In genomic region chr15:98111806-98112205, GRCh38 we compare ENCODE assay signal across 22 cellular contexts.
DNase-seq lines count a peak whose midpoint lies in the region; ATAC-seq and TF ChIP-seq lines count a peak whose summit lies in the region.
"Had no signal": no experiment of that assay in that cellular context is flagged by ENCODE, and none has a peak within 500 bp of the region (broad histone marks: within the 10 kb centered on the region; RNA-seq: fewer than 3 reads in every experiment).

No MANE protein-coding gene starts in this region.

- H3K36me3 ChIP-seq in mammary epithelial cell (ENCODE audit: insufficient read depth, low read length), result no peaks in the 10 kb centered on the region
- no peaks in the 10 kb centered on the region for H3K36me3 ChIP-seq in breast epithelium
- H3K36me3 ChIP-seq in Loucy (ENCODE audit: insufficient read depth, low read length), result no peaks in the 10 kb centered on the region
- H3K36me3 ChIP-seq in GM23338 (ENCODE audit: insufficient read depth), result no peaks in the 10 kb centered on the region
- H3K36me3 ChIP-seq: BE2C had no signal

- H3K4me2 ChIP-seq in mammary epithelial cell (ENCODE audit: insufficient read depth, low read depth, low read length) (no peak overlapping the region), Loucy (ENCODE audit: low read depth, low read length, poor library complexity, severe bottlenecking) (no peak overlapping the region), GM23338 (no peak overlapping the region)
- H3K4me2 ChIP-seq: A549; BLaER1 treated with 17β-estradiol and CSF1 and Interleukin-3, amounts not matched to agents 10 nM and 100 nM had no signal

- BruUV-seq in mammary epithelial cell (replicated peaks; lab: Mats Ljungman, UMichigan), result no TSS peak

- no peaks in the 10 kb centered on the region for H3K36me3 Mint-ChIP-seq in GM23338 (ENCODE audit: low read depth)
- H3K36me3 Mint-ChIP-seq: CD14-positive monocyte; CD8-positive, alpha-beta memory T cell had no signal

- intact Hi-C loops in mammary epithelial cell (cut with micrococcal nuclease), result no loop called here
- intact Hi-C loops in breast epithelium (cut with DNase I; ENCODE audit: low total_unique reads), result no loop called here

- no peak overlapping the region for H3K4me3 ChIP-seq in mammary epithelial cell (replicated peaks in 1 of 3; ENCODE audit: insufficient read depth in 1 of 3, low read depth in 2 of 3, low read length in 3 of 3)
- H3K4me3 ChIP-seq in breast epithelium, result no peak overlapping the region
- no peak overlapping the region for H3K4me3 ChIP-seq in Loucy (ENCODE audit: low read length, poor library complexity, severe bottlenecking)
- no peak overlapping the region for H3K4me3 ChIP-seq in GM23338
- H3K4me3 ChIP-seq: A549; BLaER1 treated with 17β-estradiol and CSF1 and Interleukin-3, amounts not matched to agents 10 nM and 100 nM; GM23248 had no signal

- H3K4me1 ChIP-seq in mammary epithelial cell (ENCODE audit: insufficient read depth, low read length) (no peaks in the 10 kb centered on the region), breast epithelium (no peaks in the 10 kb centered on the region), Loucy (ENCODE audit: insufficient read depth, low read length, poor library complexity, severe bottlenecking) (no peaks in the 10 kb centered on the region), GM23338 (ENCODE audit: insufficient read depth) (no peaks in the 10 kb centered on the region)
- H3K4me1 ChIP-seq: A549; BE2C; BLaER1 treated with 17β-estradiol and CSF1 and Interleukin-3, amounts not matched to agents 10 nM and 100 nM had no signal

- H3K9ac ChIP-seq in mammary epithelial cell (ENCODE audit: insufficient read depth, low read length) (no peak overlapping the region), Loucy (ENCODE audit: low read depth, low read length, poor library complexity, severe bottlenecking) (no peak overlapping the region)
- H3K9ac ChIP-seq: BLaER1 treated with 17β-estradiol and CSF1 and Interleukin-3, amounts not matched to agents 10 nM and 100 nM; GM23248 had no signal

- H3K27me3 Mint-ChIP-seq in GM23338 (ENCODE audit: insufficient read depth, low read depth, poor library complexity), result peaks cover 2% of the 10 kb centered on the region
- H3K27me3 Mint-ChIP-seq: CD4-positive, alpha-beta T cell had no signal

- no peaks in the 10 kb centered on the region for H4K20me1 ChIP-seq in mammary epithelial cell (ENCODE audit: insufficient read depth, low read length)
- no peaks in the 10 kb centered on the region for H4K20me1 ChIP-seq in Loucy (ENCODE audit: insufficient read depth, low read length, poor library complexity, severe bottlenecking)
- H4K20me1 ChIP-seq in GM23338 (replicated peaks; ENCODE audit: insufficient read depth), result no peaks in the 10 kb centered on the region
- H4K20me1 ChIP-seq: BLaER1 treated with 17β-estradiol and CSF1 and Interleukin-3, amounts not matched to agents 10 nM and 100 nM had no signal

- H3K27ac Mint-ChIP-seq in GM23338, result no peak overlapping the region
- H3K27ac Mint-ChIP-seq: CD14-positive monocyte; CD4-positive, alpha-beta T cell; CD8-positive, alpha-beta memory T cell had no signal

- H3K27me3 ChIP-seq in mammary epithelial cell (ENCODE audit: insufficient read depth, low read length) (no peaks in the 10 kb centered on the region), breast epithelium (peaks cover 0 to 3% of the 10 kb centered on the region in 2 donors), Loucy (ENCODE audit: insufficient read depth, low read length, poor library complexity, severe bottlenecking) (no peaks in the 10 kb centered on the region), GM23338 (ENCODE audit: insufficient read depth) (no peaks in the 10 kb centered on the region)
- H3K27me3 ChIP-seq: BE2C; BLaER1 treated with 17β-estradiol and CSF1 and Interleukin-3, amounts not matched to agents 10 nM and 100 nM had no signal

- TF ChIP-seq CTCF in mammary epithelial cell (conservative IDR thresholded peaks at IDR 0.05 in 1 of 2, IDR thresholded peaks at IDR 0.05 in 1 of 2; ENCODE audit: extremely low read depth in 1 of 2, insufficient read depth in 1 of 2, low read depth in 1 of 2, low read length in 2 of 2) (no peak), breast epithelium (IDR thresholded peaks at IDR 0.05) (no peak), Loucy (conservative IDR thresholded peaks at IDR 0.05; ENCODE audit: low read length) (no peak), GM23338 (conservative IDR thresholded peaks at IDR 0.05; ENCODE audit: low read depth in 2 of 2) (no peak)

- no peak overlapping the region for H3K4me3 Mint-ChIP-seq in GM23338
- H3K4me3 Mint-ChIP-seq: CD14-positive monocyte; CD4-positive, alpha-beta T cell; CD8-positive, alpha-beta memory T cell; H9 had no signal

- H3K9me3 Mint-ChIP-seq in GM23338, result peaks cover 4% of the 10 kb centered on the region; the same call in 1 of the 3 replicates
- H3K9me3 Mint-ChIP-seq: CD4-positive, alpha-beta T cell had no signal

- H3K79me2 ChIP-seq in mammary epithelial cell (ENCODE audit: insufficient read depth, low read length), result no peaks in the 10 kb centered on the region
- no peaks in the 10 kb centered on the region for H3K79me2 ChIP-seq in Loucy (ENCODE audit: insufficient read depth, low read length)
- no peaks in the 10 kb centered on the region for H3K79me2 ChIP-seq in GM23338 (replicated peaks; ENCODE audit: insufficient read depth)

- in situ Hi-C loops in mammary epithelial cell (cut with MboI; ENCODE audit: low sequenced_read_pairs in 2 of 2), result no loop called here

- no peaks in the 10 kb centered on the region for H3K9me2 ChIP-seq in Loucy (replicated peaks; ENCODE audit: low read depth, low read length)
- H3K9me2 ChIP-seq in GM23338 (ENCODE audit: insufficient read depth), result 0 out of 2 replicates have a peak, but pooled peaks cover 9% of the 10 kb centered on the region

- H3K27ac ChIP-seq in mammary epithelial cell (ENCODE audit: insufficient read depth, low read depth, low read length) (no peak overlapping the region), breast epithelium (no peak overlapping the region), GM23338 (ENCODE audit: low read depth) (no peak overlapping the region)
- H3K27ac ChIP-seq: A549; BLaER1 treated with 17β-estradiol and CSF1 and Interleukin-3, amounts not matched to agents 10 nM and 100 nM; GM23248 had no signal

- no peak for TF ChIP-seq POLR2A in breast epithelium (IDR thresholded peaks at IDR 0.05)

- no peak for ATAC-seq in GM23338
- ATAC-seq: A549, HCT116 had no signal

- CTCF ChIA-PET in mammary epithelial cell (lab: Charles Lee; ENCODE audit: low non-redundant PET), result no interaction called here

- WGBS in mammary epithelial cell (ENCODE audit: low coverage, missing lambda C conversion rate), result 90% methylated on average over 3 of the region's 3 CpGs

- H2AFZ ChIP-seq in mammary epithelial cell (ENCODE audit: low read depth, low read length), result peak overlapping the region; percentile 4
- peak overlapping the region; percentile 16; the same call in 1 of the 2 replicates for H2AFZ ChIP-seq in Loucy (ENCODE audit: low read length)
- no peak overlapping the region for H2AFZ ChIP-seq in GM23338
- H2AFZ ChIP-seq: GM23248 had no signal

- H3K9me3 ChIP-seq in mammary epithelial cell (replicated peaks; ENCODE audit: insufficient read depth, low read length), result no peaks in the 10 kb centered on the region
- H3K9me3 ChIP-seq in breast epithelium, result no peaks in the 10 kb centered on the region
- H3K9me3 ChIP-seq in Loucy (ENCODE audit: insufficient read depth, low read depth, low read length), result 0 out of 2 replicates have a peak, but pooled peaks cover 2% of the 10 kb centered on the region
- H3K9me3 ChIP-seq: A549, BE2C had no signal

- dilution Hi-C loops in mammary epithelial cell (cut with HindIII; ENCODE audit: low sequenced_read_pairs), result no loop called here

- DNase-seq in mammary epithelial cell, result no peak
- no peak for DNase-seq in breast epithelium (ENCODE audit: low spot score in 2 of 2)
- DNase-seq in foreskin melanocyte, result peak; percentile 78
- DNase-seq in GM23338 (ENCODE audit: low spot score), result no peak
- no peak for DNase-seq in NOMO-1 (lab: John Stamatoyannopoulos, UW; ENCODE audit: unreplicated experiment in 2 of 2)
- DNase-seq: 8988T; ACHN; AML-193; BE2C; Calu3; CD4-positive, alpha-beta T cell; CD8-positive, alpha-beta memory T cell; COR-L47; DMS53; DMS79 treated with DMSO at 0.1 percent for 48 hours; GM23248; H9 had no signal

- H3K4me1 Mint-ChIP-seq in GM23338, result no peaks in the 10 kb centered on the region
- H3K4me1 Mint-ChIP-seq: CD14-positive monocyte; CD8-positive, alpha-beta memory T cell; H9 had no signal

- no peaks in the 10 kb centered on the region for H3F3A ChIP-seq in Loucy (ENCODE audit: low read depth)
- H3F3A ChIP-seq in GM23338 (replicated peaks; ENCODE audit: low read depth), result no peaks in the 10 kb centered on the region

TF ChIP-seq in GM23338, 12 proteins besides CTCF, POLR2A, EP300 and RAD21:
- TF ChIP-seq EZH2 (IDR thresholded peaks at IDR 0.05; ENCODE audit: low read depth, unreplicated experiment), result no peak
- no peak for TF ChIP-seq JUNB (IDR thresholded peaks at IDR 0.05; ENCODE audit: unreplicated experiment)
